ENCODE assay signal across 29 cellular contexts in genomic region chr11:69536406-69536805, GRCh38. TPM values are rescaled to one million over a fixed set of nuclear protein-coding genes. Genes with fewer than 3 reads are reported as not detected.
DNase-seq lines count a peak whose midpoint lies in the region; ATAC-seq and TF ChIP-seq lines count a peak whose summit lies in the region.
"Had no signal": no experiment of that assay in that cellular context is flagged by ENCODE, and none has a peak within 500 bp of the region (broad histone marks: within the 10 kb centered on the region; RNA-seq: fewer than 3 reads in every experiment).

No MANE protein-coding gene starts in this region.

- no peak overlapping the region for H3K27ac ChIP-seq in RWPE2 (ENCODE audit: poor library complexity, severe bottlenecking)
- no peak overlapping the region for H3K27ac ChIP-seq in neural progenitor cell
- H3K27ac ChIP-seq in spleen: no peak overlapping the region
- H3K27ac ChIP-seq in brain microvascular endothelial cell: no peak overlapping the region
- H3K27ac ChIP-seq: PC-9 had no signal

- H3K36me3 ChIP-seq in RWPE2 (ENCODE audit: low read depth) (no peaks in the 10 kb centered on the region), neural progenitor cell (no peaks in the 10 kb centered on the region), spleen (no peaks in the 10 kb centered on the region), brain microvascular endothelial cell (replicated peaks) (no peaks in the 10 kb centered on the region)

- H3K9me3 Mint-ChIP-seq in dendritic cell treated with granulocyte-macrophage colony-stimulating factor and Interleukin-4, amounts not matched to agents 40 ng/mL and 50 ng/mL, for 4 days: no peaks in the 10 kb centered on the region
- H3K9me3 Mint-ChIP-seq in neural progenitor cell: peaks cover 3% of the 10 kb centered on the region

- DNase-seq in RWPE2 (ENCODE audit: low spot score) (peak; percentile 34), neural progenitor cell (ENCODE audit: low spot score) (no peak), spleen (peak; percentile 60), NCI-H146 treated with DMSO at 0.1 percent for 48 hours (lab: John Stamatoyannopoulos, UW; ENCODE audit: unreplicated experiment) (no peak), brain microvascular endothelial cell (no peak)
- DNase-seq: C1 segment of cervical spinal cord; CD4-positive, alpha-beta memory T cell; COR-L47; DMS79; EL; GDM1; HCEC 1CT; IMR-90; KG1; MM.1S; NCI-H1417; NCI-H1694 treated with DMSO at 0.1 percent for 48 hours; NCI-H2081; NCI-H2227 treated with DMSO at 0.1 percent for 48 hours; NCI-H526 treated with DMSO at 0.1 percent for 48 hours; PC-9; SHP77 had no signal

- ATAC-seq in RWPE2 (ENCODE audit: low read depth) (no peak), GM19452 (IDR thresholded peaks at IDR 0.05; ENCODE audit: unreplicated experiment) (no peak)
- ATAC-seq: GM12878 had no signal

- no peak overlapping the region for H3K4me3 Mint-ChIP-seq in dendritic cell treated with granulocyte-macrophage colony-stimulating factor and Interleukin-4, amounts not matched to agents 40 ng/mL and 50 ng/mL, for 4 days
- H3K4me3 Mint-ChIP-seq in neural progenitor cell: peak overlapping the region; percentile 15
- H3K4me3 Mint-ChIP-seq: CD4-positive, alpha-beta memory T cell had no signal

- H3K9me3 ChIP-seq in RWPE2 (ENCODE audit: severe bottlenecking): no peaks in the 10 kb centered on the region
- H3K9me3 ChIP-seq in neural progenitor cell (ENCODE audit: low read depth): no peaks in the 10 kb centered on the region
- no peaks in the 10 kb centered on the region for H3K9me3 ChIP-seq in spleen

- peak overlapping the region; percentile 11 for H3K27ac Mint-ChIP-seq in dendritic cell treated with granulocyte-macrophage colony-stimulating factor and Interleukin-4, amounts not matched to agents 40 ng/mL and 50 ng/mL, for 4 days
- no peak overlapping the region for H3K27ac Mint-ChIP-seq in neural progenitor cell

- H3K36me3 Mint-ChIP-seq in dendritic cell treated with granulocyte-macrophage colony-stimulating factor and Interleukin-4, amounts not matched to agents 40 ng/mL and 50 ng/mL, for 4 days (ENCODE audit: low read depth): no peaks in the 10 kb centered on the region
- no peaks in the 10 kb centered on the region for H3K36me3 Mint-ChIP-seq in neural progenitor cell
- H3K36me3 Mint-ChIP-seq: CD4-positive, alpha-beta memory T cell had no signal

- no peaks in the 10 kb centered on the region for H3K79me2 ChIP-seq in neural progenitor cell (ENCODE audit: low read depth)

- no peak for TF ChIP-seq CTCF in RWPE2 (IDR thresholded peaks at IDR 0.05; ENCODE audit: poor library complexity, severe bottlenecking)
- TF ChIP-seq CTCF in neural progenitor cell (IDR thresholded peaks at IDR 0.05): no peak
- no peak for TF ChIP-seq CTCF in spleen (IDR thresholded peaks at IDR 0.05 in 8 of 11, conservative IDR thresholded peaks at IDR 0.05 in 3 of 11)
- TF ChIP-seq CTCF in brain microvascular endothelial cell (IDR thresholded peaks at IDR 0.05; ENCODE audit: low read depth, low read length, missing control alignments): no peak

- H4K20me1 ChIP-seq in neural progenitor cell (ENCODE audit: low read depth): no peaks in the 10 kb centered on the region

- peaks cover 3% of the 10 kb centered on the region for H3K27me3 Mint-ChIP-seq in dendritic cell treated with granulocyte-macrophage colony-stimulating factor and Interleukin-4, amounts not matched to agents 40 ng/mL and 50 ng/mL, for 4 days
- H3K27me3 Mint-ChIP-seq in neural progenitor cell (ENCODE audit: insufficient read depth, low read depth): peaks cover 7% of the 10 kb centered on the region

- no peak overlapping the region for H3K4me2 ChIP-seq in neural progenitor cell
- H3K4me2 ChIP-seq: PC-9 had no signal

- intact Hi-C loops in dendritic cell treated with granulocyte-macrophage colony-stimulating factor and Interleukin-4, amounts not matched to agents 40 ng/mL and 50 ng/mL, for 4 days (cut with micrococcal nuclease): loop anchor here (10.0 kb wide), 2 partner anchors 92 to 98 kb away; no protein-coding TSS in a partner anchor
- intact Hi-C loops in spleen (cut with DNase I; ENCODE audit: low total_unique reads): no loop called here

- H2AFZ ChIP-seq in neural progenitor cell (replicated peaks): no peak overlapping the region
- H2AFZ ChIP-seq: PC-9 had no signal

- 92 to 96% (median 95%) methylated on average over 6 to 9 of the region's 9 CpGs for WGBS in spleen, 5 donors

- in situ Hi-C loops in brain microvascular endothelial cell (cut with HindIII; ENCODE audit: low pct_ligation_motif_present, low sequenced_read_pairs): no loop called here

- H3F3A ChIP-seq in neural progenitor cell (ENCODE audit: low read depth): no peaks in the 10 kb centered on the region

- no peak overlapping the region for H3K9ac ChIP-seq in neural progenitor cell

- no peak for TF ChIP-seq POLR2A in spleen (IDR thresholded peaks at IDR 0.05)

- H3K4me1 ChIP-seq in RWPE2 (ENCODE audit: insufficient read depth, poor library complexity, severe bottlenecking) (no peaks in the 10 kb centered on the region), neural progenitor cell (peaks cover 2% of the 10 kb centered on the region), spleen (peaks cover 8 to 36% (median 21%) of the 10 kb centered on the region in 6 donors)

- H3K4me3 ChIP-seq in RWPE2 (ENCODE audit: severe bottlenecking) (no peak overlapping the region), neural progenitor cell (no peak overlapping the region), spleen (no peak overlapping the region), brain microvascular endothelial cell (ENCODE audit: low read depth, low read length) (no peak overlapping the region)
- H3K4me3 ChIP-seq: GM12878, PC-9 had no signal

- H3K27me3 ChIP-seq in RWPE2 (ENCODE audit: insufficient read depth, poor library complexity, severe bottlenecking): no peaks in the 10 kb centered on the region
- no peaks in the 10 kb centered on the region for H3K27me3 ChIP-seq in neural progenitor cell
- H3K27me3 ChIP-seq in spleen (replicated peaks in 1 of 7): peaks cover 0 to 4% (median 0%) of the 10 kb centered on the region in 7 donors
- H3K27me3 ChIP-seq in brain microvascular endothelial cell (replicated peaks): no peaks in the 10 kb centered on the region

- H3K4me1 Mint-ChIP-seq in dendritic cell treated with granulocyte-macrophage colony-stimulating factor and Interleukin-4, amounts not matched to agents 40 ng/mL and 50 ng/mL, for 4 days (ENCODE audit: low read depth): peaks cover 38% of the 10 kb centered on the region
- H3K4me1 Mint-ChIP-seq in neural progenitor cell: peaks cover 2% of the 10 kb centered on the region

RNA-seq across cellular contexts. Expression of gene LINC01488, which starts 54.9 kb away (rescaled TPM):
- total RNA-seq in neural progenitor cell (ENCODE audit: low replicate concordance) (0.09 TPM in 1 of 2 replicates, not detected in the other), spleen (not detected)
- polyA plus RNA-seq in spleen: not detected
- total RNA-seq: A673; CD4-positive, alpha-beta memory T cell; GM12878; H1; IMR-90; NCI-H460; PC-9; RPMI7951 had no signal
- polyA plus RNA-seq: CD4-positive, alpha-beta memory T cell; GM12878; H1; IMR-90 had no signal

Comparison
In these comparisons a context has a peak if more than half of its experiments do, and no peak if none do; other contexts are left out.
1. DNase-seq: peak in RWPE2 (single experiment) and spleen (single experiment); none in neural progenitor cell (single experiment), NCI-H146 treated with DMSO at 0.1 percent for 48 hours (single experiment) and brain microvascular endothelial cell (single experiment).